10 cellular contexts compared by ENCODE assay signal in the genomic region with DNA sequence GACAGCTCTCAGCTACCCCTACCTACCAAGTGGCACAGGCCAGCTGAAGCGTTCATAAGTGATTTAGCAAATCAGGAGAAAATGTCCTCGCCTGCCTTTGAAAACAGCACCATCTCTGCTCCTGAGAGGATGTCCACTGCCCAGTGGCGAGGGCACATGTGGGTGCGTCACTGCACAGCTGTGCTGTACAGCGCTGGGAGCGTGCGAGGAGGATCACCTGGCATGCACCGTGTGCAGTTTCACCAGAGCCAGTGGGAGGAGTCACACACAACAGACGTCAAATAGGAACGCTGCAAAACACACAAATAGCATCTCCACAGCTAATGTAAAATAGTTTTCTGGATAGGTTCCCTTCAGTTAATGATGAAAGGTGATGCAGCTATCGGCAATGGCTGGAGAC.
DNase-seq lines count a peak whose midpoint lies in the region; ATAC-seq and TF ChIP-seq lines count a peak whose summit lies in the region.
"Had no signal": no experiment of that assay in that cellular context is flagged by ENCODE, and none has a peak within 500 bp of the region (broad histone marks: within the 10 kb centered on the region; RNA-seq: fewer than 3 reads in every experiment).

No MANE protein-coding gene starts in this region.

- H3K27me3 Mint-ChIP-seq in brain: no peaks in the 10 kb centered on the region

- intact Hi-C loops in mucosa of descending colon (cut with DNase I, micrococcal nuclease): no loop called here

- H3K36me3 ChIP-seq in mucosa of descending colon (ENCODE audit: low read depth): no peaks in the 10 kb centered on the region

- H3K27ac ChIP-seq in caudate nucleus (ENCODE audit: low read depth, low read length): no peak overlapping the region

- peak overlapping the region; percentile 63 to 94 (median 77) for H3K27ac Mint-ChIP-seq in brain

- peaks cover 24% of the 10 kb centered on the region for H3K4me1 ChIP-seq in mucosa of descending colon (ENCODE audit: low read depth)

- ATAC-seq in mucosa of descending colon: peak; percentile 86
- no peak for ATAC-seq in HG03139 (IDR thresholded peaks at IDR 0.05; ENCODE audit: unreplicated experiment)
- ATAC-seq in HG03565 (IDR thresholded peaks at IDR 0.05; ENCODE audit: unreplicated experiment): no peak

- TF ChIP-seq CTCF in brain (conservative IDR thresholded peaks at IDR 0.05) (no peak), mucosa of descending colon (IDR thresholded peaks at IDR 0.05) (no peak)

- DNase-seq in COLO668 (lab: John Stamatoyannopoulos, UW; ENCODE audit: unreplicated experiment): peak; percentile 88
- DNase-seq in NCI-H2029 (lab: John Stamatoyannopoulos, UW): peak; percentile 85
- DNase-seq in mucosa of descending colon: peak in 2 of 3 donors; percentile 54 to 67
- DNase-seq in caudate nucleus (lab: John Stamatoyannopoulos, UW): no peak
- DNase-seq in AG08396 (ENCODE audit: low spot score): no peak
- DNase-seq: NCI-H2171, T1000 had no signal

- H3K9me3 ChIP-seq in mucosa of descending colon: no peaks in the 10 kb centered on the region

- peaks cover 14% of the 10 kb centered on the region for H3K36me3 Mint-ChIP-seq in brain

- H3K4me3 Mint-ChIP-seq in brain: peak overlapping the region in 1 of 5 experiments; percentile 18

- H3K4me1 Mint-ChIP-seq in brain: peaks cover 81% of the 10 kb centered on the region

- no peak overlapping the region for H3K4me3 ChIP-seq in mucosa of descending colon

- peaks cover 0 to 9% (median 4%) of the 10 kb centered on the region in 5 experiments for H3K9me3 Mint-ChIP-seq in brain

Comparison
In these comparisons a context has a peak if more than half of its experiments do, and no peak if none do; other contexts are left out.
1. DNase-seq: peak in COLO668 (single experiment), NCI-H2029 (single experiment) and mucosa of descending colon (2 of 3); none in caudate nucleus (0 of 61) and AG08396 (single experiment).